In the genomic region with DNA sequence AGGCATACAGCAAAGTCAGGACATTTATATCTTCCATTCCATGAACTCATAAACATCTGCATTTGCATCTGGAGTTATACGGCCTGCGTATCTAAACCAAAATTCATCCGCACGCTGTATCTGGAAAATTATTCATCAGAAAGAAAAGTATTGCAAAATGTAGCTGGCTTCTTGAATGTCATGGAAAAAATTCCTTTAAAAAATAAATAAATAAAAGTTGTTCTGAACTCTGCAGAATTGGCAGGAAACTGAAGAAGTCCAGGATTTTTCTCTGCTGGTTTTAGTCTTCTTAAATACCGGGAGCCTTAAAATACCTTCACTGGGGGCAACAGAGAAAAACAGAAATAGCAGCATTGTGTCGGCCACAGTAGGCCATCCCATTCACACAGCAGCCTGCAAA, we compare ENCODE assay signal across 27 cellular contexts. TPM values are rescaled to one million over a fixed set of nuclear protein-coding genes. Genes with fewer than 3 reads are reported as not detected.
"Had no signal": no experiment of that assay in that cellular context is flagged by ENCODE, and none has a peak within 500 bp of the region (broad histone marks: within the 10 kb centered on the region; RNA-seq: fewer than 3 reads in every experiment).

No MANE protein-coding gene starts in this region.

- DNase-seq: activated B cell treated with CpG ODN at 0.5 μM for 24 hours; activated CD4-positive, alpha-beta T cell treated with anti-CD3 and anti-CD28 coated beads, Interleukin-2, amount 50 U/mL, for 1 hour; activated CD8-positive, alpha-beta T cell treated with anti-CD3 and anti-CD28 coated beads for 36 hours; activated gamma-delta T cell treated with Interleukin-2 at 50 U/mL for 16 hours; activated naive CD8-positive, alpha-beta T cell treated with anti-CD3 and anti-CD28 coated beads, Interleukin-2, amount 50 U/mL, for 24 hours; activated T-cell treated with anti-CD3 and anti-CD28 coated beads, Interleukin-2, amount 50 U/mL, for 4 hours; dorsolateral prefrontal cortex; effector memory CD4-positive, alpha-beta T cell; erythroblast; glutamatergic neuron; left cardiac atrium; midbrain; naive thymus-derived CD8-positive, alpha-beta T cell; nucleus accumbens; pancreas; stimulated activated CD4-positive, alpha-beta T cell treated with anti-CD3 and anti-CD28 coated beads, Interleukin-15, amount 100 ng/mL, for 24 hours; stimulated activated CD4-positive, alpha-beta T cell treated with anti-CD3 and anti-CD28 coated beads, Interleukin-2, amount 100 ng/mL, for 24 hours; stimulated activated naive B cell treated with anti-CD40 and anti-IgM and Interleukin-4, amounts not matched to agents 10 μg/mL and 1 μg/mL and 100 μg/mL, for 72 hours; T-helper 1 cell; tibial artery; uterus had no signal

- H3K27ac ChIP-seq: pancreas, suprapubic skin, tibial artery, uterus had no signal

- H3K9me3 ChIP-seq: pancreas, prostate gland, suprapubic skin had no signal

- H3K4me3 ChIP-seq: dorsolateral prefrontal cortex, pancreas, prostate gland, suprapubic skin, tibial artery, uterus had no signal

- H3K36me3 ChIP-seq: pancreas, prostate gland, suprapubic skin, tibial artery, uterus had no signal

- ATAC-seq: activated CD8-positive, alpha-beta T cell treated with anti-CD3 and anti-CD28 coated beads for 36 hours; activated naive CD8-positive, alpha-beta T cell treated with anti-CD3 and anti-CD28 coated beads, Interleukin-2, amount 50 U/mL, for 24 hours; activated T-cell treated with anti-CD3 and anti-CD28 coated beads, Interleukin-2, amount 50 U/mL, for 4 hours; activated T-helper 17 cell treated with anti-CD3 and anti-CD28 coated beads, Interleukin-2, amount 50 U/mL, for 72 hours; left cardiac atrium; naive thymus-derived CD8-positive, alpha-beta T cell; pancreas; stimulated activated naive B cell treated with anti-CD40 and anti-IgM and Interleukin-4, amounts not matched to agents 10 μg/mL and 1 μg/mL and 100 μg/mL, for 72 hours had no signal

- H3K27me3 ChIP-seq: uterus had no signal

- H3K4me1 ChIP-seq: pancreas, prostate gland, suprapubic skin, tibial artery, uterus had no signal

RNA-seq across cellular contexts. Expression of a gene that starts 23.7 kb away (rescaled TPM):
- total RNA-seq: activated B cell treated with CpG ODN at 0.5 μM for 24 hours; activated CD8-positive, alpha-beta T cell treated with anti-CD3 and anti-CD28 coated beads for 36 hours; activated T-helper 17 cell treated with anti-CD3 and anti-CD28 coated beads, Interleukin-2, amount 50 U/mL, for 72 hours; bronchial epithelial cell; naive thymus-derived CD8-positive, alpha-beta T cell; neural crest cell; uterus had no signal
- polyA plus RNA-seq: liver; naive thymus-derived CD8-positive, alpha-beta T cell had no signal

RNA-seq across cellular contexts. Expression of a gene that starts 53.8 kb away (rescaled TPM):
- total RNA-seq: activated B cell treated with CpG ODN at 0.5 μM for 24 hours; activated CD8-positive, alpha-beta T cell treated with anti-CD3 and anti-CD28 coated beads for 36 hours; activated T-cell treated with anti-CD3 and anti-CD28 coated beads, Interleukin-2, amount 50 U/mL, for 4 hours; activated T-helper 17 cell treated with anti-CD3 and anti-CD28 coated beads, Interleukin-2, amount 50 U/mL, for 72 hours; left cardiac atrium; naive thymus-derived CD8-positive, alpha-beta T cell; neural crest cell had no signal
- polyA plus RNA-seq: naive thymus-derived CD8-positive, alpha-beta T cell had no signal
